ENCODE assay signal across 23 cellular contexts in the genomic region with DNA sequence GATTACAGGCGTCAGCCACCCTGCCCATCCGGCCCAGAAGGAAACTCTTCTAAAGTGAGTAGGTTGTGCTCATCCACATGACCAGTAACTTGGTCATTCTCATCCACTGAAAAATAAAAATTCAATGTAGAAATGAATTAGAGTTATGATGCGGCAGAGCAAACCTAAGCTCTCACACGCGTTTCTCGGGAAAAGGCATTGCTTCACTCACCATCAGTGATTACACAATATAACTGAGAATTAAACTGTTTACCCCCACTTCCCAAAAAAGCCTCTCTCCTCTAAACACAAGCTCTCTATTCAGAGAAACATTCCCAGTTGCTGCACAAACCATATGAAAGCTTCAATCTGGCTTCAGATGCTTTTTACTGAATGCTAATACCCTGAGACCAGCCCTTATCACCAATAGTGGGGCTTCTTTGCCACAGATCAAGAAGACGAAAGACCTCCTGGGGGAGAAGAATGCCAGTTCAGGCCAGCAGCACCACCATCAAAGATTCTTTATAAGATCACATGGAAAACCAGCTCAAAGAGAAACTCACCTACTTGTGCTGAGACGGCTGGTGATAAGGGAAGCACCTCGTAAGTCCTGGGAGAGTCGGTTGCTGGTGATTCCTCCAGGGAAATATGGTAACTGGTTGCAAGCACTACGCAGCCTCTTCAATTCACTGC.
"Had no signal": no experiment of that assay in that cellular context is flagged by ENCODE, and none has a peak within 500 bp of the region (broad histone marks: within the 10 kb centered on the region; RNA-seq: fewer than 3 reads in every experiment).

No MANE protein-coding gene starts in this region.

- ATAC-seq: gastrocnemius medialis; heart right ventricle; left lobe of liver; natural killer cell treated with Interleukin-12 subunit alpha and Interleukin-12 subunit beta and Interleukin-15 and Interleukin-18, amount 100 ng/mL, for 72 hours; psoas muscle; sciatic nerve; stimulated activated naive B cell treated with anti-CD40 and anti-IgM and Interleukin-4, amounts not matched to agents 10 μg/mL and 1 μg/mL and 100 μg/mL, for 72 hours; stimulated activated naive CD8-positive, alpha-beta T cell treated with anti-CD3 and anti-CD28 coated beads, Interleukin-15, amount 100 ng/mL, for 72 hours had no signal

- H3K4me1 ChIP-seq: esophagus muscularis mucosa, gastrocnemius medialis, psoas muscle had no signal

- H3K36me3 Mint-ChIP-seq: mesothelial cell of epicardium; natural killer cell treated with Interleukin-12 subunit alpha and Interleukin-12 subunit beta and Interleukin-15 and Interleukin-18, amount 100 ng/mL, for 72 hours; stimulated activated naive B cell treated with anti-CD40 and anti-IgM and Interleukin-4, amounts not matched to agents 10 μg/mL and 1 μg/mL and 100 μg/mL, for 72 hours had no signal

- H3K4me3 ChIP-seq: esophagus muscularis mucosa, gastrocnemius medialis, heart right ventricle, psoas muscle, spleen, thoracic aorta had no signal

- H3K27ac ChIP-seq: epithelial cell of prostate, esophagus muscularis mucosa, gastrocnemius medialis, heart right ventricle, psoas muscle, spleen, thoracic aorta had no signal

- H3K36me3 ChIP-seq: esophagus muscularis mucosa, gastrocnemius medialis, heart right ventricle, spleen, thoracic aorta had no signal

- H3K9me3 Mint-ChIP-seq: mesothelial cell of epicardium; natural killer cell treated with Interleukin-12 subunit alpha and Interleukin-12 subunit beta and Interleukin-15 and Interleukin-18, amount 100 ng/mL, for 72 hours; stimulated activated naive CD8-positive, alpha-beta T cell treated with anti-CD3 and anti-CD28 coated beads, Interleukin-15, amount 100 ng/mL, for 72 hours had no signal

- H3K27ac Mint-ChIP-seq: mesothelial cell of epicardium; natural killer cell treated with Interleukin-12 subunit alpha and Interleukin-12 subunit beta and Interleukin-15 and Interleukin-18, amount 100 ng/mL, for 72 hours; stimulated activated naive B cell treated with anti-CD40 and anti-IgM and Interleukin-4, amounts not matched to agents 10 μg/mL and 1 μg/mL and 100 μg/mL, for 72 hours had no signal

- H3K27me3 Mint-ChIP-seq: stimulated activated naive CD8-positive, alpha-beta T cell treated with anti-CD3 and anti-CD28 coated beads, Interleukin-15, amount 100 ng/mL, for 72 hours had no signal

- H3K4me1 Mint-ChIP-seq: mesothelial cell of epicardium had no signal

- DNase-seq: cortex of kidney; effector memory CD4-positive, alpha-beta T cell; gastrocnemius medialis; heart right ventricle; islet precursor cell; mammary epithelial cell; psoas muscle; retina; spleen; stimulated activated CD4-positive, alpha-beta T cell treated with anti-CD3 and anti-CD28 coated beads, Interleukin-15, amount 100 ng/mL, for 24 hours; stimulated activated CD4-positive, alpha-beta T cell treated with anti-CD3 and anti-CD28 coated beads, Interleukin-1b, Interleukin-23, amount 100 ng/mL, for 48 hours; stimulated activated CD4-positive, alpha-beta T cell treated with anti-CD3 and anti-CD28 coated beads, Interleukin-4, amount 100 ng/mL, for 4 hours; stimulated activated naive B cell treated with anti-CD40 and anti-IgM and Interleukin-4, amounts not matched to agents 10 μg/mL and 1 μg/mL and 100 μg/mL, for 72 hours; stimulated activated naive CD8-positive, alpha-beta T cell treated with anti-CD3 and anti-CD28 coated beads, Interleukin-15, amount 100 ng/mL, for 72 hours; substantia nigra; trophoblast cell had no signal

- H3K4me3 Mint-ChIP-seq: mesothelial cell of epicardium; natural killer cell treated with Interleukin-12 subunit alpha and Interleukin-12 subunit beta and Interleukin-15 and Interleukin-18, amount 100 ng/mL, for 72 hours; stimulated activated naive B cell treated with anti-CD40 and anti-IgM and Interleukin-4, amounts not matched to agents 10 μg/mL and 1 μg/mL and 100 μg/mL, for 72 hours; stimulated activated naive CD8-positive, alpha-beta T cell treated with anti-CD3 and anti-CD28 coated beads, Interleukin-15, amount 100 ng/mL, for 72 hours had no signal

- H3K9me3 ChIP-seq: esophagus muscularis mucosa, gastrocnemius medialis, psoas muscle, thoracic aorta had no signal
